Comparison of ENCODE assay signal across 8 cellular contexts in genomic region chr22:43812890-43813289, GRCh38. TPM values are rescaled to one million over a fixed set of nuclear protein-coding genes. Genes with fewer than 3 reads are reported as not detected.
DNase-seq lines count a peak whose midpoint lies in the region; ATAC-seq and TF ChIP-seq lines count a peak whose summit lies in the region.

No MANE protein-coding gene starts in this region.

- no peak for DNase-seq in HFF-Myc (ENCODE audit: extremely low read depth, low read depth)
- no peak for DNase-seq in breast epithelium (ENCODE audit: low spot score in 2 of 2)
- DNase-seq in mesenteric fat pad (ENCODE audit: low spot score) = no peak
- no peak for DNase-seq in LoVo (ENCODE audit: low spot score)
- no peak for DNase-seq in foreskin melanocyte

- intact Hi-C loops in breast epithelium (cut with DNase I; ENCODE audit: low total_unique reads) = no loop called here

- H3K4me1 ChIP-seq in breast epithelium (peaks cover 0 to 10% of the 10 kb centered on the region in 2 donors), mucosa of rectum (ENCODE audit: control insufficient read depth in 2 of 2, insufficient read depth in 2 of 2, low read length in 2 of 2) (peaks cover 8 to 13% of the 10 kb centered on the region in 2 donors)

- TF ChIP-seq CTCF in 22Rv1 (IDR thresholded peaks at IDR 0.05) (no peak), HFF-Myc (IDR thresholded peaks at IDR 0.05; ENCODE audit: low read depth, low read length, missing control alignments) (no peak), breast epithelium (IDR thresholded peaks at IDR 0.05) (no peak)

- TF ChIP-seq POLR2A in breast epithelium (IDR thresholded peaks at IDR 0.05) = no peak

- H3K9me3 ChIP-seq in breast epithelium (no peaks in the 10 kb centered on the region), mucosa of rectum (ENCODE audit: control insufficient read depth in 2 of 2, low read length in 2 of 2) (no peaks in the 10 kb centered on the region)

- peak overlapping the region; percentile 67 for H3K27ac ChIP-seq in 22Rv1
- peak overlapping the region; percentile 87 to 95 for H3K27ac ChIP-seq in breast epithelium
- no peak overlapping the region for H3K27ac ChIP-seq in mucosa of rectum (ENCODE audit: low read depth in 2 of 2, low read length in 2 of 2)

- peak overlapping the region; percentile 79 to 94 for H3K9ac ChIP-seq in mucosa of rectum (ENCODE audit: low read depth in 1 of 2, low read length in 2 of 2)

- no peak for ATAC-seq in GM21515 (IDR thresholded peaks at IDR 0.05; ENCODE audit: unreplicated experiment)

- H3K4me3 ChIP-seq in HFF-Myc (replicated peaks; ENCODE audit: low read depth, low read length) (peak overlapping the region; percentile 87), breast epithelium (peak overlapping the region; percentile 73 to 96 (median 95)), mucosa of rectum (ENCODE audit: low read length in 2 of 2) (peak overlapping the region; percentile 90 to 98)

- H3K36me3 ChIP-seq in breast epithelium = no peaks in the 10 kb centered on the region
- no peaks in the 10 kb centered on the region for H3K36me3 ChIP-seq in mucosa of rectum (ENCODE audit: control insufficient read depth in 2 of 2, insufficient read depth in 2 of 2, low read length in 2 of 2)

- H3K27me3 ChIP-seq in breast epithelium (no peaks in the 10 kb centered on the region), mucosa of rectum (ENCODE audit: control insufficient read depth in 2 of 2, insufficient read depth in 2 of 2, low read length in 2 of 2) (no peaks in the 10 kb centered on the region)

RNA-seq across cellular contexts. Expression of gene EFCAB6, which starts 0.8 kb away (rescaled TPM):
- total RNA-seq in breast epithelium (1 to 10 TPM; 3.0 to 9.8 (median 5.9) TPM), mesenteric fat pad (1.3 TPM)

RNA-seq across cellular contexts. Expression of gene SULT4A1, which starts 49.4 kb away (rescaled TPM):
- total RNA-seq in breast epithelium = 1 to 10 TPM in 1 of 3 donors, under 1 TPM in 1, not detected in 1; 0.98 to 2.9 TPM
- 1.7 TPM for total RNA-seq in mesenteric fat pad

Comparison
In these comparisons a context has a peak if more than half of its experiments do, and no peak if none do; other contexts are left out.
1. H3K27ac ChIP-seq: peak in 22Rv1 (single experiment) and breast epithelium (2 of 2); none in mucosa of rectum (0 of 2).
2. Peak in every context shown above with its lines, with median percentiles within 50 percentile points of each other: H3K4me3 ChIP-seq.